ENCODE assay signal across 1 cellular context in the genomic region with DNA sequence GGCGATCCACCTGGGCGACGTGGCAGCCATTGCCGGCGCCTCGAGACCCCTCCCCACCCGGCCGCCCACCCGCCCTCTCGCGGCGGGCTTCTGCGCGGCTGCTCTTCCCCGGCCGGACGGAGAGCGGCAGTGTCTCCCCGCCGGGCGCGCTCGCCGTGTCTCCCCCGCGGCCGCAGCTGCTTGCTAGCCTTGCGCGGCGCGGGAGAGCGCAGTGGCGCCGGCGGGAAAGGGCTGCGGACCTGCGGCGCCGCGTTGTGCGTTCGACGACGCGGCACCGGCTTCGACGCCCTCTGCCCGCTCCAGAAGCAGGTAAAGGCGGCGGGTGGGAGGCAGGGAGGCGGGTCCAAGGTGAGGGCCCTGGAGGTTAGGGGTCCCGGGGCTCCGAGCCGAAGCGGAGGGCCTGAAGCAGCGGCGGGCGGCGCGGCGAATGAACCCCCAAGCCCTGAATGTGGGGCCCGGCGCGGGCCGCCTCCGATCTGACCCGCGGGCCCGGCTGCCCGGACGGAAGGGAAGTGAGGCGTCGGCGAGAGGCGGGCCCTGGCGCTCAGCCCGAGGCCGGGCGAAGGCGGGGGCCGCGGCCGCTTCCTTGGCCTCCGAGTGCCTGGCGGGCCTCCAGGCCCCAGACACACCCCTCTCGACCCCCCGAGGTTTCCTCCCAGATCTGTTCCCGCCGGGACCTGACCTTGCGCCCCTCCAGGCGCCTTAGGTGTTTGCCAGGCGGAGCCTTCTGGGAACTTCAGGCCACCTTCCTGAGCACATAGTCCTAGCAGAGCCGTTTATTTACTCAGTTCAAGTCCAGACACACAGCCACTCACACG.
TF ChIP-seq lines count a peak whose summit lies in the region.

TSS of gene N4BP2 (plus strand) at position 129 of the 818 bp plus-strand sequence. CDS start 40,491 bp downstream, outside the sequence.

TF ChIP-seq in K562, 482 proteins besides CTCF, POLR2A, EP300 and RAD21 (continued from another document and continues in another):
- TF ChIP-seq CCNT2 (IDR thresholded peaks at IDR 0.05; ENCODE audit: borderline replicate concordance, extremely low read depth, insufficient read length, low read depth, low read length) (peak; percentile 79), ZBED1 (IDR thresholded peaks at IDR 0.05) (no peak), RBM15 (IDR thresholded peaks at IDR 0.05; ENCODE audit: insufficient read depth, low read length) (no peak), MYNN (IDR thresholded peaks at IDR 0.05) (no peak), MYNN (CRISPR knock-in tag; IDR thresholded peaks at IDR 0.05) (no peak), RBFOX2 (IDR thresholded peaks at IDR 0.05; ENCODE audit: low read depth, low read length) (peak; percentile 90), TCF7 (IDR thresholded peaks at IDR 0.05; ENCODE audit: borderline replicate concordance) (peak; percentile 66; the same call in 1 of the 2 replicates), ZFX (CRISPR knock-in tag; IDR thresholded peaks at IDR 0.05) (peak; percentile 89), ZSCAN32 (CRISPR knock-in tag; IDR thresholded peaks at IDR 0.05) (no peak), KLF1 (tag; IDR thresholded peaks at IDR 0.05) (peak; percentile 60), ZNF12 (CRISPR knock-in tag; IDR thresholded peaks at IDR 0.05) (peak; percentile 78), BRD4 (IDR thresholded peaks at IDR 0.05) (peak; percentile 79; the same call in 1 of the 2 replicates), TEAD4 (IDR thresholded peaks at IDR 0.05; ENCODE audit: low read length) (no peak), TEAD4 (CRISPR knock-in tag; IDR thresholded peaks at IDR 0.05; ENCODE audit: borderline replicate concordance) (no peak), ZFP36 (IDR thresholded peaks at IDR 0.05; ENCODE audit: low read depth, low read length, partially characterized antibody) (no peak), FOXM1 (IDR thresholded peaks at IDR 0.05; ENCODE audit: low read depth) (peak; percentile 20; the same call in 1 of the 2 replicates), FOXM1 (CRISPR knock-in tag; IDR thresholded peaks at IDR 0.05; ENCODE audit: low read depth) (peak; percentile 95; the same call in 1 of the 2 replicates), CBFB (CRISPR knock-in tag; IDR thresholded peaks at IDR 0.05) (no peak), YY1 (IDR thresholded peaks at IDR 0.05; ENCODE audit: borderline replicate concordance in 1 of 3, control insufficient read depth in 1 of 3, extremely low read depth in 1 of 3, insufficient read depth in 3 of 3, insufficient read length in 1 of 3, insufficient replicate concordance in 2 of 3, low read depth in 1 of 3, low read length in 2 of 3) (peak in 2 of 3 experiments; percentile 80 to 84), SREBF1 (IDR thresholded peaks at IDR 0.05; ENCODE audit: borderline replicate concordance, low read depth, low read length) (no peak), ZNF134 (CRISPR knock-in tag; conservative IDR thresholded peaks at IDR 0.05) (no peak), NFXL1 (CRISPR knock-in tag; IDR thresholded peaks at IDR 0.05) (no peak), HES1 (IDR thresholded peaks at IDR 0.05; ENCODE audit: low read depth) (no peak), NCOA2 (IDR thresholded peaks at IDR 0.05; ENCODE audit: partially characterized antibody in 2 of 2) (no peak), MCM3 (IDR thresholded peaks at IDR 0.05) (no peak), TFAP4 (CRISPR knock-in tag; IDR thresholded peaks at IDR 0.05; ENCODE audit: borderline replicate concordance) (peak; percentile 91), ZNF280A (IDR thresholded peaks at IDR 0.05; ENCODE audit: low read depth, partially characterized antibody) (no peak)
- TF ChIP-seq, protein P1, sequence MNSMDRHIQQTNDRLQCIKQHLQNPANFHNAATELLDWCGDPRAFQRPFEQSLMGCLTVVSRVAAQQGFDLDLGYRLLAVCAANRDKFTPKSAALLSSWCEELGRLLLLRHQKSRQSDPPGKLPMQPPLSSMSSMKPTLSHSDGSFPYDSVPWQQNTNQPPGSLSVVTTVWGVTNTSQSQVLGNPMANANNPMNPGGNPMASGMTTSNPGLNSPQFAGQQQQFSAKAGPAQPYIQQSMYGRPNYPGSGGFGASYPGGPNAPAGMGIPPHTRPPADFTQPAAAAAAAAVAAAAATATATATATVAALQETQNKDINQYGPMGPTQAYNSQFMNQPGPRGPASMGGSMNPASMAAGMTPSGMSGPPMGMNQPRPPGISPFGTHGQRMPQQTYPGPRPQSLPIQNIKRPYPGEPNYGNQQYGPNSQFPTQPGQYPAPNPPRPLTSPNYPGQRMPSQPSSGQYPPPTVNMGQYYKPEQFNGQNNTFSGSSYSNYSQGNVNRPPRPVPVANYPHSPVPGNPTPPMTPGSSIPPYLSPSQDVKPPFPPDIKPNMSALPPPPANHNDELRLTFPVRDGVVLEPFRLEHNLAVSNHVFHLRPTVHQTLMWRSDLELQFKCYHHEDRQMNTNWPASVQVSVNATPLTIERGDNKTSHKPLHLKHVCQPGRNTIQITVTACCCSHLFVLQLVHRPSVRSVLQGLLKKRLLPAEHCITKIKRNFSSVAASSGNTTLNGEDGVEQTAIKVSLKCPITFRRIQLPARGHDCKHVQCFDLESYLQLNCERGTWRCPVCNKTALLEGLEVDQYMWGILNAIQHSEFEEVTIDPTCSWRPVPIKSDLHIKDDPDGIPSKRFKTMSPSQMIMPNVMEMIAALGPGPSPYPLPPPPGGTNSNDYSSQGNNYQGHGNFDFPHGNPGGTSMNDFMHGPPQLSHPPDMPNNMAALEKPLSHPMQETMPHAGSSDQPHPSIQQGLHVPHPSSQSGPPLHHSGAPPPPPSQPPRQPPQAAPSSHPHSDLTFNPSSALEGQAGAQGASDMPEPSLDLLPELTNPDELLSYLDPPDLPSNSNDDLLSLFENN (IDR thresholded peaks at IDR 0.05; ENCODE audit: low read depth in 2 of 2, low read length in 2 of 2) = no peak
- TF ChIP-seq, protein P2, sequence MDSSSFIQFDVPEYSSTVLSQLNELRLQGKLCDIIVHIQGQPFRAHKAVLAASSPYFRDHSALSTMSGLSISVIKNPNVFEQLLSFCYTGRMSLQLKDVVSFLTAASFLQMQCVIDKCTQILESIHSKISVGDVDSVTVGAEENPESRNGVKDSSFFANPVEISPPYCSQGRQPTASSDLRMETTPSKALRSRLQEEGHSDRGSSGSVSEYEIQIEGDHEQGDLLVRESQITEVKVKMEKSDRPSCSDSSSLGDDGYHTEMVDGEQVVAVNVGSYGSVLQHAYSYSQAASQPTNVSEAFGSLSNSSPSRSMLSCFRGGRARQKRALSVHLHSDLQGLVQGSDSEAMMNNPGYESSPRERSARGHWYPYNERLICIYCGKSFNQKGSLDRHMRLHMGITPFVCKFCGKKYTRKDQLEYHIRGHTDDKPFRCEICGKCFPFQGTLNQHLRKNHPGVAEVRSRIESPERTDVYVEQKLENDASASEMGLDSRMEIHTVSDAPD (CRISPR knock-in tag; IDR thresholded peaks at IDR 0.05) = no peak
- TF ChIP-seq, protein P3, sequence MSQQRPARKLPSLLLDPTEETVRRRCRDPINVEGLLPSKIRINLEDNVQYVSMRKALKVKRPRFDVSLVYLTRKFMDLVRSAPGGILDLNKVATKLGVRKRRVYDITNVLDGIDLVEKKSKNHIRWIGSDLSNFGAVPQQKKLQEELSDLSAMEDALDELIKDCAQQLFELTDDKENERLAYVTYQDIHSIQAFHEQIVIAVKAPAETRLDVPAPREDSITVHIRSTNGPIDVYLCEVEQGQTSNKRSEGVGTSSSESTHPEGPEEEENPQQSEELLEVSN (IDR thresholded peaks at IDR 0.05; ENCODE audit: borderline replicate concordance in 1 of 2, extremely low read depth in 1 of 2, insufficient read depth in 1 of 2, insufficient read length in 1 of 2, low read depth in 1 of 2, low read length in 1 of 2, poor library complexity in 1 of 2, severe bottlenecking in 1 of 2) = peak; percentile 99
- TF ChIP-seq, protein P4, sequence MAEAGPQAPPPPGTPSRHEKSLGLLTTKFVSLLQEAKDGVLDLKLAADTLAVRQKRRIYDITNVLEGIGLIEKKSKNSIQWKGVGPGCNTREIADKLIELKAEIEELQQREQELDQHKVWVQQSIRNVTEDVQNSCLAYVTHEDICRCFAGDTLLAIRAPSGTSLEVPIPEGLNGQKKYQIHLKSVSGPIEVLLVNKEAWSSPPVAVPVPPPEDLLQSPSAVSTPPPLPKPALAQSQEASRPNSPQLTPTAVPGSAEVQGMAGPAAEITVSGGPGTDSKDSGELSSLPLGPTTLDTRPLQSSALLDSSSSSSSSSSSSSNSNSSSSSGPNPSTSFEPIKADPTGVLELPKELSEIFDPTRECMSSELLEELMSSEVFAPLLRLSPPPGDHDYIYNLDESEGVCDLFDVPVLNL (CRISPR knock-in tag; IDR thresholded peaks at IDR 0.05; ENCODE audit: low read depth) = peak; percentile 86; the same call in 1 of the 2 replicates
- TF ChIP-seq, protein P5, sequence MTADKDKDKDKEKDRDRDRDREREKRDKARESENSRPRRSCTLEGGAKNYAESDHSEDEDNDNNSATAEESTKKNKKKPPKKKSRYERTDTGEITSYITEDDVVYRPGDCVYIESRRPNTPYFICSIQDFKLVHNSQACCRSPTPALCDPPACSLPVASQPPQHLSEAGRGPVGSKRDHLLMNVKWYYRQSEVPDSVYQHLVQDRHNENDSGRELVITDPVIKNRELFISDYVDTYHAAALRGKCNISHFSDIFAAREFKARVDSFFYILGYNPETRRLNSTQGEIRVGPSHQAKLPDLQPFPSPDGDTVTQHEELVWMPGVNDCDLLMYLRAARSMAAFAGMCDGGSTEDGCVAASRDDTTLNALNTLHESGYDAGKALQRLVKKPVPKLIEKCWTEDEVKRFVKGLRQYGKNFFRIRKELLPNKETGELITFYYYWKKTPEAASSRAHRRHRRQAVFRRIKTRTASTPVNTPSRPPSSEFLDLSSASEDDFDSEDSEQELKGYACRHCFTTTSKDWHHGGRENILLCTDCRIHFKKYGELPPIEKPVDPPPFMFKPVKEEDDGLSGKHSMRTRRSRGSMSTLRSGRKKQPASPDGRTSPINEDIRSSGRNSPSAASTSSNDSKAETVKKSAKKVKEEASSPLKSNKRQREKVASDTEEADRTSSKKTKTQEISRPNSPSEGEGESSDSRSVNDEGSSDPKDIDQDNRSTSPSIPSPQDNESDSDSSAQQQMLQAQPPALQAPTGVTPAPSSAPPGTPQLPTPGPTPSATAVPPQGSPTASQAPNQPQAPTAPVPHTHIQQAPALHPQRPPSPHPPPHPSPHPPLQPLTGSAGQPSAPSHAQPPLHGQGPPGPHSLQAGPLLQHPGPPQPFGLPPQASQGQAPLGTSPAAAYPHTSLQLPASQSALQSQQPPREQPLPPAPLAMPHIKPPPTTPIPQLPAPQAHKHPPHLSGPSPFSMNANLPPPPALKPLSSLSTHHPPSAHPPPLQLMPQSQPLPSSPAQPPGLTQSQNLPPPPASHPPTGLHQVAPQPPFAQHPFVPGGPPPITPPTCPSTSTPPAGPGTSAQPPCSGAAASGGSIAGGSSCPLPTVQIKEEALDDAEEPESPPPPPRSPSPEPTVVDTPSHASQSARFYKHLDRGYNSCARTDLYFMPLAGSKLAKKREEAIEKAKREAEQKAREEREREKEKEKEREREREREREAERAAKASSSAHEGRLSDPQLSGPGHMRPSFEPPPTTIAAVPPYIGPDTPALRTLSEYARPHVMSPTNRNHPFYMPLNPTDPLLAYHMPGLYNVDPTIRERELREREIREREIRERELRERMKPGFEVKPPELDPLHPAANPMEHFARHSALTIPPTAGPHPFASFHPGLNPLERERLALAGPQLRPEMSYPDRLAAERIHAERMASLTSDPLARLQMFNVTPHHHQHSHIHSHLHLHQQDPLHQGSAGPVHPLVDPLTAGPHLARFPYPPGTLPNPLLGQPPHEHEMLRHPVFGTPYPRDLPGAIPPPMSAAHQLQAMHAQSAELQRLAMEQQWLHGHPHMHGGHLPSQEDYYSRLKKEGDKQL (CRISPR knock-in tag; IDR thresholded peaks at IDR 0.05; ENCODE audit: borderline replicate concordance) = peak; percentile 94; the same call in 1 of the 2 replicates
- TF ChIP-seq, protein P6, sequence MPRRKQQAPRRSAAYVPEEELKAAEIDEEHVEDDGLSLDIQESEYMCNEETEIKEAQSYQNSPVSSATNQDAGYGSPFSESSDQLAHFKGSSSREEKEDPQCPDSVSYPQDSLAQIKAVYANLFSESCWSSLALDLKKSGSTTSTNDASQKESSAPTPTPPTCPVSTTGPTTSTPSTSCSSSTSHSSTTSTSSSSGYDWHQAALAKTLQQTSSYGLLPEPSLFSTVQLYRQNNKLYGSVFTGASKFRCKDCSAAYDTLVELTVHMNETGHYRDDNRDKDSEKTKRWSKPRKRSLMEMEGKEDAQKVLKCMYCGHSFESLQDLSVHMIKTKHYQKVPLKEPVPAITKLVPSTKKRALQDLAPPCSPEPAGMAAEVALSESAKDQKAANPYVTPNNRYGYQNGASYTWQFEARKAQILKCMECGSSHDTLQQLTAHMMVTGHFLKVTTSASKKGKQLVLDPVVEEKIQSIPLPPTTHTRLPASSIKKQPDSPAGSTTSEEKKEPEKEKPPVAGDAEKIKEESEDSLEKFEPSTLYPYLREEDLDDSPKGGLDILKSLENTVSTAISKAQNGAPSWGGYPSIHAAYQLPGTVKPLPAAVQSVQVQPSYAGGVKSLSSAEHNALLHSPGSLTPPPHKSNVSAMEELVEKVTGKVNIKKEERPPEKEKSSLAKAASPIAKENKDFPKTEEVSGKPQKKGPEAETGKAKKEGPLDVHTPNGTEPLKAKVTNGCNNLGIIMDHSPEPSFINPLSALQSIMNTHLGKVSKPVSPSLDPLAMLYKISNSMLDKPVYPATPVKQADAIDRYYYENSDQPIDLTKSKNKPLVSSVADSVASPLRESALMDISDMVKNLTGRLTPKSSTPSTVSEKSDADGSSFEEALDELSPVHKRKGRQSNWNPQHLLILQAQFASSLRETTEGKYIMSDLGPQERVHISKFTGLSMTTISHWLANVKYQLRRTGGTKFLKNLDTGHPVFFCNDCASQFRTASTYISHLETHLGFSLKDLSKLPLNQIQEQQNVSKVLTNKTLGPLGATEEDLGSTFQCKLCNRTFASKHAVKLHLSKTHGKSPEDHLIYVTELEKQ (CRISPR knock-in tag; IDR thresholded peaks at IDR 0.05) = no peak
